8 cellular contexts compared by ENCODE assay signal in genomic region chr21:45981641-45982255, GRCh38. TPM values are rescaled to one million over a fixed set of nuclear protein-coding genes. Genes with fewer than 3 reads are reported as not detected.
DNase-seq lines count a peak whose midpoint lies in the region; ATAC-seq, FAIRE-seq and TF ChIP-seq lines count a peak whose summit lies in the region.

Gene COL6A1 (plus strand): TSS chr21:45981770. CDS start chr21:45981851, 81 bp downstream.

- H3K4me3 Mint-ChIP-seq in stimulated activated naive B cell treated with anti-CD40 and anti-IgM and Interleukin-4, amounts not matched to agents 10 μg/mL and 1 μg/mL and 100 μg/mL, for 72 hours = peak within 1 kb of the TSS; percentile 55 to 60

- peaks cover 5 to 7% of the 10 kb centered on the region in 2 donors for H3K9me3 Mint-ChIP-seq in stimulated activated naive B cell treated with anti-CD40 and anti-IgM and Interleukin-4, amounts not matched to agents 10 μg/mL and 1 μg/mL and 100 μg/mL, for 72 hours

- peak within 1 kb of the TSS; percentile 54 to 69 for H3K9ac ChIP-seq in duodenal mucosa (ENCODE audit: low read depth in 1 of 2, low read length in 2 of 2)

- H3K27me3 ChIP-seq in duodenal mucosa (ENCODE audit: control insufficient read depth in 1 of 2, insufficient read depth in 2 of 2, low read length in 2 of 2) (peaks cover 12 to 13% of the 10 kb centered on the region in 2 donors), left lung (peaks cover 0 to 53% of the 10 kb centered on the region in 2 donors)

- H3K4me1 ChIP-seq in A549 = no peaks in the 10 kb centered on the region
- H3K4me1 ChIP-seq in duodenal mucosa (ENCODE audit: control insufficient read depth in 1 of 2, insufficient read depth in 2 of 2, low read length in 2 of 2) = peaks cover 0 to 12% of the 10 kb centered on the region in 2 donors
- H3K4me1 ChIP-seq in left lung = peaks cover 3 to 17% of the 10 kb centered on the region in 2 donors

- H3K4me2 ChIP-seq in A549 = peak within 1 kb of the TSS; percentile 97

- peaks cover 0 to 5% of the 10 kb centered on the region in 2 donors for H3K4me1 Mint-ChIP-seq in stimulated activated naive B cell treated with anti-CD40 and anti-IgM and Interleukin-4, amounts not matched to agents 10 μg/mL and 1 μg/mL and 100 μg/mL, for 72 hours

- H3K27ac ChIP-seq in A549 = peak within 1 kb of the TSS; percentile 73 to 89
- H3K27ac ChIP-seq in duodenal mucosa (ENCODE audit: low read depth, low read length) = peak within 1 kb of the TSS; percentile 62
- peak within 1 kb of the TSS; percentile 66 to 78 for H3K27ac ChIP-seq in left lung

- intact Hi-C loops in left lung (cut with DNase I) = loop anchor here in 1 of 2 donors (5.0 kb wide), 1 partner anchor 116 kb away; the partner anchor contains the start of gene COL6A2

- TF ChIP-seq POLR2A in A549 (IDR thresholded peaks at IDR 0.05; ENCODE audit: low read length) (peak; percentile 27; the same call in 1 of the 2 replicates), H54 (IDR thresholded peaks at IDR 0.05; ENCODE audit: low read depth, low read length) (peak; percentile 97)

- DNase-seq in A549 (ENCODE audit: low read depth in 1 of 2, low spot score in 1 of 2) (no peak), H54 (ENCODE audit: insufficient read length, low spot score) (peak; percentile 85), T-helper 9 cell (peak; percentile 40), left lung (peak in 1 of 2 donors; percentile 83)
- peak; percentile 25 for DNase-seq in stimulated activated naive B cell treated with anti-CD40 and anti-IgM and Interleukin-4, amounts not matched to agents 10 μg/mL and 1 μg/mL and 100 μg/mL, for 72 hours

- H3K36me3 Mint-ChIP-seq in stimulated activated naive B cell treated with anti-CD40 and anti-IgM and Interleukin-4, amounts not matched to agents 10 μg/mL and 1 μg/mL and 100 μg/mL, for 72 hours = no peaks in the 10 kb centered on the region

- TF ChIP-seq EP300 in A549 (IDR thresholded peaks at IDR 0.05) = no peak

- H3K36me3 ChIP-seq in duodenal mucosa (ENCODE audit: control insufficient read depth in 1 of 2, insufficient read depth in 2 of 2, low read length in 2 of 2) (no peaks in the 10 kb centered on the region), left lung (peaks cover 0 to 7% of the 10 kb centered on the region in 2 donors)

- POLR2A ChIA-PET in A549 (lab: Yijun Ruan, JAX) = no interaction called here

- H3K27me3 Mint-ChIP-seq in stimulated activated naive B cell treated with anti-CD40 and anti-IgM and Interleukin-4, amounts not matched to agents 10 μg/mL and 1 μg/mL and 100 μg/mL, for 72 hours = peaks cover 20 to 37% of the 10 kb centered on the region in 2 donors

- CTCF ChIA-PET in A549 (lab: Yijun Ruan, JAX) = interaction anchor here (3.2 kb wide), 1 partner anchor 11 kb away, joined by 17 read pairs; no protein-coding TSS in a partner anchor

- WGBS in A549 (ENCODE audit: missing lambda C conversion rate) = 80% methylated on average over 1 of the region's 44 CpGs

- FAIRE-seq in A549 (lab: Jason Lieb, UNC) (no peak), H54 (lab: Jason Lieb, UNC) (no peak)

- ATAC-seq in A549 (peak; percentile 42 to 81), left lung (peak; percentile 77), HG03521 (IDR thresholded peaks at IDR 0.05; ENCODE audit: unreplicated experiment) (no peak), HG03135 (IDR thresholded peaks at IDR 0.05; ENCODE audit: unreplicated experiment) (no peak)
- peak; percentile 54 to 60 for ATAC-seq in stimulated activated naive B cell treated with anti-CD40 and anti-IgM and Interleukin-4, amounts not matched to agents 10 μg/mL and 1 μg/mL and 100 μg/mL, for 72 hours (replicated peaks)

- no peak for TF ChIP-seq RAD21 in A549 (conservative IDR thresholded peaks at IDR 0.05 in 1 of 2, IDR thresholded peaks at IDR 0.05 in 1 of 2)

- no peak within 1 kb of the TSS for H3K27ac Mint-ChIP-seq in stimulated activated naive B cell treated with anti-CD40 and anti-IgM and Interleukin-4, amounts not matched to agents 10 μg/mL and 1 μg/mL and 100 μg/mL, for 72 hours

- no peaks in the 10 kb centered on the region for H3K9me3 ChIP-seq in A549
- H3K9me3 ChIP-seq in duodenal mucosa (ENCODE audit: control insufficient read depth in 1 of 2, low read length in 2 of 2) = no peaks in the 10 kb centered on the region
- no peaks in the 10 kb centered on the region for H3K9me3 ChIP-seq in left lung

- TF ChIP-seq CTCF in A549 (IDR thresholded peaks at IDR 0.05) (no peak), left lung (IDR thresholded peaks at IDR 0.05) (no peak)

- H3K4me3 ChIP-seq in A549 (peak within 1 kb of the TSS; percentile 50), duodenal mucosa (ENCODE audit: low read depth in 1 of 2, low read length in 2 of 2) (peak within 1 kb of the TSS; percentile 72), left lung (peak within 1 kb of the TSS; percentile 52)

TF ChIP-seq in A549, 52 proteins besides CTCF, POLR2A, EP300 and RAD21:
- TF ChIP-seq JUNB (IDR thresholded peaks at IDR 0.05) (no peak), PBX3 (IDR thresholded peaks at IDR 0.05) (no peak), MAX (IDR thresholded peaks at IDR 0.05) (no peak), USF2 (IDR thresholded peaks at IDR 0.05) (no peak), CHD4 (IDR thresholded peaks at IDR 0.05; ENCODE audit: borderline replicate concordance) (no peak), CHD2 (IDR thresholded peaks at IDR 0.05; ENCODE audit: low read length, partially characterized antibody) (no peak), CEBPB (IDR thresholded peaks at IDR 0.05) (no peak), POLR2AphosphoS2 (conservative IDR thresholded peaks at IDR 0.05; ENCODE audit: low read length) (no peak), REST (IDR thresholded peaks at IDR 0.05) (no peak)

RNA-seq across cellular contexts. Expression of gene COL6A1, which starts in this region (rescaled TPM):
- polyA plus RNA-seq in A549 (2011; rRNA removed) = 3.3 and 3.9 TPM in 2 replicates
- polyA plus RNA-seq in A549 (2012; cell fraction: cytosol; rRNA removed) = 10.2 and 19.1 TPM in 2 replicates
- polyA plus RNA-seq in A549 (2012; cell fraction: nucleus; rRNA removed) = 67.7 and 119 TPM in 2 replicates
- polyA plus RNA-seq in A549 (2017; fragmentation: RNase III; extraction: RNeasy Plus Mini Kit Qiagen cat#74134 plus additional on column Dnase treatment) = 18.3 to 21.3 TPM (median 19.5 TPM) in 3 replicates
- 4.0 and 5.0 TPM in 2 replicates for polyA minus RNA-seq in A549 (2011; rRNA and poly(A)+ RNA removed)
- total RNA-seq in left lung = 100 to 1,000 TPM; 272 to 322 TPM

Comparison
In these comparisons a context has a peak if more than half of its experiments do, and no peak if none do; other contexts are left out.
1. ATAC-seq: peak in A549 (2 of 2), left lung (single experiment) and stimulated activated naive B cell treated with anti-CD40 and anti-IgM and Interleukin-4, amounts not matched to agents 10 μg/mL and 1 μg/mL and 100 μg/mL, for 72 hours (2 of 2); none in HG03521 (single experiment) and HG03135 (single experiment).
2. DNase-seq: peak in H54 (single experiment), T-helper 9 cell (single experiment) and stimulated activated naive B cell treated with anti-CD40 and anti-IgM and Interleukin-4, amounts not matched to agents 10 μg/mL and 1 μg/mL and 100 μg/mL, for 72 hours (single experiment); none in A549 (0 of 2).
3. Peak in every context shown above with its lines, with median percentiles within 50 percentile points of each other: H3K27ac ChIP-seq and H3K4me3 ChIP-seq.